In genomic region chr15:41827290-41827879, GRCh38 we compare ENCODE assay signal across 8 cellular contexts.
A peak's percentile ranks its signal among the peaks of the same experiment; 100 is the strongest.
DNase-seq lines count a peak whose midpoint lies in the region; ATAC-seq, FAIRE-seq and TF ChIP-seq lines count a peak whose summit lies in the region.

No MANE protein-coding gene starts in this region.

- no peaks in the 10 kb centered on the region for H3K36me3 Mint-ChIP-seq in activated naive CD8-positive, alpha-beta T cell treated with anti-CD3 and anti-CD28 coated beads, Interleukin-2, amount 50 U/mL, for 24 hours (ENCODE audit: low read depth)

- H3K27ac Mint-ChIP-seq in activated naive CD8-positive, alpha-beta T cell treated with anti-CD3 and anti-CD28 coated beads, Interleukin-2, amount 50 U/mL, for 24 hours = peak overlapping the region; percentile 63

- no peaks in the 10 kb centered on the region for H3K27me3 Mint-ChIP-seq in activated naive CD8-positive, alpha-beta T cell treated with anti-CD3 and anti-CD28 coated beads, Interleukin-2, amount 50 U/mL, for 24 hours

- no peaks in the 10 kb centered on the region for H3K9me2 ChIP-seq in Loucy (replicated peaks; ENCODE audit: low read depth, low read length)

- H3F3A ChIP-seq in Loucy (ENCODE audit: low read depth) = peaks cover 12% of the 10 kb centered on the region

- FAIRE-seq in GM19239 (lab: Jason Lieb, UNC) = no peak

- peaks cover 30% of the 10 kb centered on the region for H3K4me1 Mint-ChIP-seq in activated naive CD8-positive, alpha-beta T cell treated with anti-CD3 and anti-CD28 coated beads, Interleukin-2, amount 50 U/mL, for 24 hours

- H3K4me3 Mint-ChIP-seq in activated naive CD8-positive, alpha-beta T cell treated with anti-CD3 and anti-CD28 coated beads, Interleukin-2, amount 50 U/mL, for 24 hours = peak overlapping the region; percentile 85

- peak; percentile 20 for DNase-seq in activated naive CD8-positive, alpha-beta T cell treated with anti-CD3 and anti-CD28 coated beads, Interleukin-2, amount 50 U/mL, for 24 hours
- DNase-seq in stimulated activated CD4-positive, alpha-beta T cell treated with anti-CD3 and anti-CD28 coated beads, Interleukin-4, amount 100 ng/mL, for 4 hours = peak; percentile 22 to 29
- no peak for DNase-seq in GM19239 (ENCODE audit: insufficient read length, low spot score)
- DNase-seq in GOT3 (lab: John Stamatoyannopoulos, UW) = no peak
- no peak for DNase-seq in NK-92 treated with Interleukin-12 subunit alpha and Interleukin-12 subunit beta, amount 100 ng/mL, for 24 hours (lab: John Stamatoyannopoulos, UW)

- H3K4me2 ChIP-seq in Loucy (ENCODE audit: low read depth, low read length, poor library complexity, severe bottlenecking) = peak overlapping the region; percentile 75

- H3K27ac ChIP-seq in iPS-18a (ENCODE audit: low read length) = no peak overlapping the region

- peaks cover 18% of the 10 kb centered on the region; the same call in 1 of the 2 replicates for H3K36me3 ChIP-seq in Loucy (ENCODE audit: insufficient read depth, low read length)
- no peaks in the 10 kb centered on the region for H3K36me3 ChIP-seq in iPS-18a (ENCODE audit: control insufficient read depth, low read depth, low read length)

- ATAC-seq in GM19023 (IDR thresholded peaks at IDR 0.05; ENCODE audit: unreplicated experiment) = peak; percentile 10
- no peak for ATAC-seq in activated naive CD8-positive, alpha-beta T cell treated with anti-CD3 and anti-CD28 coated beads, Interleukin-2, amount 50 U/mL, for 24 hours

- TF ChIP-seq CTCF in Loucy (conservative IDR thresholded peaks at IDR 0.05; ENCODE audit: low read length) = peak; percentile 21; the same call in 1 of the 2 replicates

- H2AFZ ChIP-seq in Loucy (ENCODE audit: low read length) = peak overlapping the region; percentile 84; the same call in 1 of the 2 replicates

- H3K4me1 ChIP-seq in Loucy (ENCODE audit: insufficient read depth, low read length, poor library complexity, severe bottlenecking) (peaks cover 47% of the 10 kb centered on the region), iPS-18a (ENCODE audit: control insufficient read depth, low read depth, low read length) (peaks cover 4% of the 10 kb centered on the region)

- H4K20me1 ChIP-seq in Loucy (ENCODE audit: insufficient read depth, low read length, poor library complexity, severe bottlenecking) = no peaks in the 10 kb centered on the region

- H3K9me3 Mint-ChIP-seq in activated naive CD8-positive, alpha-beta T cell treated with anti-CD3 and anti-CD28 coated beads, Interleukin-2, amount 50 U/mL, for 24 hours = no peaks in the 10 kb centered on the region

- H3K9ac ChIP-seq in Loucy (ENCODE audit: low read depth, low read length, poor library complexity, severe bottlenecking) (peak overlapping the region; percentile 78), iPS-18a (ENCODE audit: low read length) (peak overlapping the region; percentile 18)

- H3K9me3 ChIP-seq in Loucy (ENCODE audit: insufficient read depth, low read depth, low read length) (no peaks in the 10 kb centered on the region), iPS-18a (ENCODE audit: control insufficient read depth, low read depth, low read length) (no peaks in the 10 kb centered on the region)

- peaks cover 25% of the 10 kb centered on the region for H3K79me2 ChIP-seq in Loucy (ENCODE audit: insufficient read depth, low read length)

- no peaks in the 10 kb centered on the region for H3K27me3 ChIP-seq in Loucy (ENCODE audit: insufficient read depth, low read length, poor library complexity, severe bottlenecking)
- H3K27me3 ChIP-seq in iPS-18a (ENCODE audit: control insufficient read depth, insufficient read depth, low read length) = peaks cover 6% of the 10 kb centered on the region

- peak overlapping the region; percentile 92 for H3K4me3 ChIP-seq in Loucy (ENCODE audit: low read length, poor library complexity, severe bottlenecking)
- peak overlapping the region; percentile 94 for H3K4me3 ChIP-seq in iPS-18a (ENCODE audit: low read length)

Comparison
In these comparisons a context has a peak if more than half of its experiments do, and no peak if none do; other contexts are left out.
1. DNase-seq: peak in activated naive CD8-positive, alpha-beta T cell treated with anti-CD3 and anti-CD28 coated beads, Interleukin-2, amount 50 U/mL, for 24 hours (single experiment) and stimulated activated CD4-positive, alpha-beta T cell treated with anti-CD3 and anti-CD28 coated beads, Interleukin-4, amount 100 ng/mL, for 4 hours (2 of 2); none in GM19239 (single experiment), GOT3 (single experiment) and NK-92 treated with Interleukin-12 subunit alpha and Interleukin-12 subunit beta, amount 100 ng/mL, for 24 hours (single experiment).